ENCODE assay signal across 16 cellular contexts in genomic region chr4:19748470-19748869, GRCh38.
A peak's percentile ranks its signal among the peaks of the same experiment; 100 is the strongest.
DNase-seq lines count a peak whose midpoint lies in the region; ATAC-seq and TF ChIP-seq lines count a peak whose summit lies in the region.
"Had no signal": no experiment of that assay in that cellular context is flagged by ENCODE, and none has a peak within 500 bp of the region (broad histone marks: within the 10 kb centered on the region; RNA-seq: fewer than 3 reads in every experiment).

No MANE protein-coding gene starts in this region.

- intact Hi-C loops in left lung (cut with DNase I) = no loop called here
- intact Hi-C loops in head of caudate nucleus (cut with DNase I) = no loop called here

- H3K27ac ChIP-seq in left lung = no peak overlapping the region
- peak overlapping the region in 1 of 4 donors; percentile 18 for H3K27ac ChIP-seq in tibial nerve
- H3K27ac ChIP-seq: neural progenitor cell had no signal

- peak; percentile 84 for ATAC-seq in left lung
- no peak for ATAC-seq in HG02623 (IDR thresholded peaks at IDR 0.05; ENCODE audit: unreplicated experiment)
- no peak for ATAC-seq in HG03571 (IDR thresholded peaks at IDR 0.05; ENCODE audit: unreplicated experiment)

- H3K4me3 ChIP-seq in left lung (no peak overlapping the region), tibial nerve (no peak overlapping the region)
- H3K4me3 ChIP-seq: neural progenitor cell had no signal

- H3K36me3 ChIP-seq in left lung (no peaks in the 10 kb centered on the region), tibial nerve (no peaks in the 10 kb centered on the region)
- H3K36me3 ChIP-seq: neural progenitor cell had no signal

- DNase-seq in H4 (ENCODE audit: low spot score) = peak; percentile 93
- peak; percentile 72 for DNase-seq in dedifferentiated amniotic fluid mesenchymal stem cell (ENCODE audit: extremely low spot score)
- no peak for DNase-seq in left lung
- DNase-seq in tibial nerve (ENCODE audit: low spot score in 2 of 2) = peak; percentile 40 to 67
- no peak for DNase-seq in NCI-H1105 treated with DMSO at 0.1 percent for 48 hours (lab: John Stamatoyannopoulos, UW)
- DNase-seq in head of caudate nucleus = no peak
- DNase-seq: activated CD4-positive, CD25-positive, alpha-beta regulatory T cell; activated T-cell treated with anti-CD3 and anti-CD28 coated beads, Interleukin-2, amount 50 U/mL, for 24 hours; Caco-2; H7; NCI-H146; stimulated activated CD4-positive, alpha-beta T cell treated with anti-CD3 and anti-CD28 coated beads, Interleukin-15, amount 100 ng/mL, for 24 hours; stimulated activated CD8-positive, alpha-beta memory T cell treated with anti-CD3 and anti-CD28 coated beads, Interleukin-4, amount 100 ng/mL, for 48 hours had no signal

- no peak for TF ChIP-seq CTCF in left lung (IDR thresholded peaks at IDR 0.05)
- TF ChIP-seq CTCF in tibial nerve (IDR thresholded peaks at IDR 0.05) = no peak

- H3K4me1 ChIP-seq in left lung = peaks cover 0 to 5% of the 10 kb centered on the region in 2 donors
- H3K4me1 ChIP-seq in tibial nerve = peaks cover 0 to 4% (median 0%) of the 10 kb centered on the region in 4 donors
- H3K4me1 ChIP-seq: Caco-2, neural progenitor cell had no signal

- H3K27me3 ChIP-seq in left lung (no peaks in the 10 kb centered on the region), tibial nerve (no peaks in the 10 kb centered on the region)
- H3K27me3 ChIP-seq: neural progenitor cell had no signal

- WGBS in tibial nerve, 2 donors = 26 to 49% methylated on average over 3 of the region's 3 CpGs

- H3K9me3 ChIP-seq in left lung (no peaks in the 10 kb centered on the region), tibial nerve (no peaks in the 10 kb centered on the region)
- H3K9me3 ChIP-seq: Caco-2 had no signal

- peak in 1 of 2 donors; percentile 57 for TF ChIP-seq EP300 in tibial nerve (IDR thresholded peaks at IDR 0.05)

- no peak for TF ChIP-seq POLR2A in tibial nerve (IDR thresholded peaks at IDR 0.05)

Comparison
In these comparisons a context has a peak if more than half of its experiments do, and no peak if none do; other contexts are left out.
1. DNase-seq: peak in H4 (single experiment), dedifferentiated amniotic fluid mesenchymal stem cell (single experiment) and tibial nerve (2 of 2); none in left lung (0 of 2), NCI-H1105 treated with DMSO at 0.1 percent for 48 hours (single experiment) and head of caudate nucleus (0 of 42).